In the genomic region with DNA sequence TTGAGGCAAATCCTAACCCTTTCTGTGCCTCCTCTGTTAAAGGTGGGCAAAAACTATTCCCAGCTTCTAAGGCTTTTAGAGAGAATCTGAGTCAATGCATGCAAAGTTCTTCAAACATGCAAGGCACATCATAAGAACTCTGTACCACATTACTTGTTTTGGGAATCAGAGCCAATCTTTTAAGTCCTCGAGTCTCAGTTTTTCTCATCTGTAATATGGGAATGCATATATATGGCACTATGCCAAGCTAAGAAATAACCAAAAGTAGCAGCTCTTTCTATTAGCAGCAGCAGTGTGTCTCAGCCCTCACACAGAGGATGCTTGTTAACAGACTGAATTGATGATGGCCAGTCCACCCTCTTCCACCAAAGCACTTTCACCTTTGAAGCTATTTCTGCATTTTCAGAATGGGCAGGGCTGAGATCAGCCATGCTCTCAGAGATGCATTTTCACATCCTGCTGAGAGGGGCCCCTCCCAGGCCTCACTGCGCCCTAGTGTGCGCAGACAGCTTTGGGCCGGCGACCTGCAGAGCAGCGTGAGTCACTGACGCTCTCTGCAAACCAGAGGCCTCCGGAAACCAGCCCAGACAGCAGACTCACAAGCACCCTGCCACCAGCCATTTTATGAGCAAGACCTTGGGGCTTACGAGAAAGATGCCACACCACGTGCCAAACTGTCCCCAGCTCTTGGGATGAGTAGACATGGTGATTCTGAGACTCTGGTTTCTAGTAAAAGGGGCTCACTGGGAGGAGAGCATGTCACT, we compare ENCODE assay signal across 8 cellular contexts.
A peak's percentile ranks its signal among the peaks of the same experiment; 100 is the strongest.
DNase-seq lines count a peak whose midpoint lies in the region; ATAC-seq and TF ChIP-seq lines count a peak whose summit lies in the region.

No MANE protein-coding gene starts in this region.

- H3K27me3 ChIP-seq in Peyer's patch (no peaks in the 10 kb centered on the region), spleen (replicated peaks in 1 of 7) (no peaks in the 10 kb centered on the region), HAP-1 (ENCODE audit: low read depth) (no peaks in the 10 kb centered on the region), testis (no peaks in the 10 kb centered on the region)

- H3K27me3 Mint-ChIP-seq in activated naive CD4-positive, alpha-beta T cell treated with anti-CD3 and anti-CD28 coated beads, Interleukin-2, amount 10 ng/mL, durations not matched to agents 7 days and 5 days = no peaks in the 10 kb centered on the region

- H3K4me3 ChIP-seq in Peyer's patch (no peak overlapping the region), spleen (no peak overlapping the region), HAP-1 (no peak overlapping the region), testis (no peak overlapping the region)

- H3K4me1 Mint-ChIP-seq in activated naive CD4-positive, alpha-beta T cell treated with anti-CD3 and anti-CD28 coated beads, Interleukin-2, amount 10 ng/mL, durations not matched to agents 7 days and 5 days = peaks cover 77% of the 10 kb centered on the region

- H3K36me3 ChIP-seq in Peyer's patch (peaks cover 0 to 5% (median 0%) of the 10 kb centered on the region in 3 donors), spleen (peaks cover 0 to 32% (median 5%) of the 10 kb centered on the region in 6 donors), HAP-1 (replicated peaks) (no peaks in the 10 kb centered on the region), testis (ENCODE audit: low read depth, missing control alignments) (no peaks in the 10 kb centered on the region)

- TF ChIP-seq CTCF in Peyer's patch (IDR thresholded peaks at IDR 0.05) (no peak), spleen (IDR thresholded peaks at IDR 0.05 in 8 of 11, conservative IDR thresholded peaks at IDR 0.05 in 3 of 11) (peak in 1 of 11 experiments; percentile 13), testis (IDR thresholded peaks at IDR 0.05) (no peak)

- in situ Hi-C loops in HAP-1 (cut with MboI; ENCODE audit: low sequenced_read_pairs) = no loop called here

- peaks cover 3% of the 10 kb centered on the region for H3K9me3 Mint-ChIP-seq in activated naive CD4-positive, alpha-beta T cell treated with anti-CD3 and anti-CD28 coated beads, Interleukin-2, amount 10 ng/mL, durations not matched to agents 7 days and 5 days

- H3K9me3 ChIP-seq in Peyer's patch = no peaks in the 10 kb centered on the region
- H3K9me3 ChIP-seq in spleen = peaks cover 0 to 4% (median 0%) of the 10 kb centered on the region in 8 donors
- H3K9me3 ChIP-seq in HAP-1 = no peaks in the 10 kb centered on the region
- no peaks in the 10 kb centered on the region for H3K9me3 ChIP-seq in testis

- H3K36me3 Mint-ChIP-seq in activated naive CD4-positive, alpha-beta T cell treated with anti-CD3 and anti-CD28 coated beads, Interleukin-2, amount 10 ng/mL, durations not matched to agents 7 days and 5 days = peaks cover 88% of the 10 kb centered on the region

- CTCF ChIA-PET in activated naive CD4-positive, alpha-beta T cell treated with anti-CD3 and anti-CD28 coated beads, Interleukin-2, amount 10 ng/mL, durations not matched to agents 7 days and 5 days (lab: Charles Lee) = interaction anchor here (0.9 to 1.5 kb wide), 5 partner anchors 15 to 127 kb away, joined by 3 to 10 read pairs (median 3); no protein-coding TSS in a partner anchor

- peak overlapping the region; percentile 99 for H3K27ac Mint-ChIP-seq in activated naive CD4-positive, alpha-beta T cell treated with anti-CD3 and anti-CD28 coated beads, Interleukin-2, amount 10 ng/mL, durations not matched to agents 7 days and 5 days

- TF ChIP-seq POLR2A in GM18505 (IDR thresholded peaks at IDR 0.05; ENCODE audit: borderline replicate concordance, extremely low read depth, insufficient read depth, insufficient read length) (peak; percentile 58), Peyer's patch (IDR thresholded peaks at IDR 0.05) (no peak), spleen (IDR thresholded peaks at IDR 0.05) (peak in 1 of 3 donors; percentile 14), testis (IDR thresholded peaks at IDR 0.05) (no peak)

- peaks cover 0 to 32% (median 22%) of the 10 kb centered on the region in 4 donors for H3K4me1 ChIP-seq in Peyer's patch
- peaks cover 38 to 94% (median 63%) of the 10 kb centered on the region in 6 donors for H3K4me1 ChIP-seq in spleen
- H3K4me1 ChIP-seq in HAP-1 = no peaks in the 10 kb centered on the region
- no peaks in the 10 kb centered on the region for H3K4me1 ChIP-seq in testis

- peak overlapping the region; percentile 16 for H3K4me3 Mint-ChIP-seq in activated naive CD4-positive, alpha-beta T cell treated with anti-CD3 and anti-CD28 coated beads, Interleukin-2, amount 10 ng/mL, durations not matched to agents 7 days and 5 days

- intact Hi-C loops in spleen (cut with DNase I; ENCODE audit: low total_unique reads) = loop anchor here (10.0 kb wide), 1 partner anchor 120 kb away; no protein-coding TSS in a partner anchor
- intact Hi-C loops in testis (cut with DNase I; ENCODE audit: low total_unique reads) = no loop called here

- ATAC-seq in GM18505 (IDR thresholded peaks at IDR 0.05; ENCODE audit: unreplicated experiment) = peak; percentile 75
- ATAC-seq in HG02759 (IDR thresholded peaks at IDR 0.05; ENCODE audit: unreplicated experiment) = peak; percentile 79

- WGBS in spleen, 5 donors = 48 to 77% (median 69%) methylated on average over 3 to 10 of the region's 10 CpGs
- WGBS in testis, 2 donors = 86 to 87% methylated on average over 9 to 10 of the region's 10 CpGs

- DNase-seq in Peyer's patch (peak in 2 of 3 donors; percentile 87 to 94), spleen (peak; percentile 95), HAP-1 (ENCODE audit: low spot score in 2 of 2) (no peak), testis (no peak), SHP77 treated with DMSO at 0.1 percent for 48 hours (lab: John Stamatoyannopoulos, UW) (no peak)
- peak; percentile 85 for DNase-seq in activated naive CD4-positive, alpha-beta T cell treated with anti-CD3 and anti-CD28 coated beads, Interleukin-2, amount 10 ng/mL, durations not matched to agents 7 days and 5 days

- H3K27ac ChIP-seq in Peyer's patch = peak overlapping the region; percentile 54 to 82 (median 80)
- peak overlapping the region; percentile 63 to 94 (median 82) for H3K27ac ChIP-seq in spleen
- no peak overlapping the region for H3K27ac ChIP-seq in testis

Comparison
In these comparisons a context has a peak if more than half of its experiments do, and no peak if none do; other contexts are left out.
1. DNase-seq: peak in Peyer's patch (2 of 3), activated naive CD4-positive, alpha-beta T cell treated with anti-CD3 and anti-CD28 coated beads, Interleukin-2, amount 10 ng/mL, durations not matched to agents 7 days and 5 days (single experiment) and spleen (single experiment); none in HAP-1 (0 of 2), testis (single experiment) and SHP77 treated with DMSO at 0.1 percent for 48 hours (single experiment).
2. H3K27ac ChIP-seq: peak in Peyer's patch (4 of 4) and spleen (8 of 8); none in testis (0 of 2).